1 cellular context compared by ENCODE assay signal in genomic region chr3:194405756-194406155, GRCh38.
TF ChIP-seq lines count a peak whose summit lies in the region.

No MANE protein-coding gene starts in this region.

TF ChIP-seq in WTC11, 78 proteins besides CTCF, POLR2A, EP300 and RAD21 (continued from another document):
- TF ChIP-seq USF1 (CRISPR knock-in tag; IDR thresholded peaks at IDR 0.05) (no peak), HMGA2 (CRISPR knock-in tag; IDR thresholded peaks at IDR 0.05) (no peak), HMGXB4 (CRISPR knock-in tag; IDR thresholded peaks at IDR 0.05) (no peak), CREM (CRISPR knock-in tag; IDR thresholded peaks at IDR 0.05) (no peak), ARID4B (CRISPR knock-in tag; IDR thresholded peaks at IDR 0.05; ENCODE audit: borderline replicate concordance) (no peak), ZNF512 (CRISPR knock-in tag; IDR thresholded peaks at IDR 0.05; ENCODE audit: borderline replicate concordance) (no peak)
TF ChIP-seq in WTC11: peak in this region for 0.
